8 cellular contexts compared by ENCODE assay signal in genomic region chr5:110169461-110169860, GRCh38.
"Had no signal": no experiment of that assay in that cellular context is flagged by ENCODE, and none has a peak within 500 bp of the region (broad histone marks: within the 10 kb centered on the region; RNA-seq: fewer than 3 reads in every experiment).

No MANE protein-coding gene starts in this region.

- DNase-seq: GM23248, GOT3, H7, HFFc6, IMR-90 had no signal

- ATAC-seq: HCT116, K562 had no signal

- FAIRE-seq: HTR-8/SVneo, K562 had no signal
